In genomic region chr2:226798422-226799210, GRCh38 we compare ENCODE assay signal across 8 cellular contexts. TPM values are rescaled to one million over a fixed set of nuclear protein-coding genes. Genes with fewer than 3 reads are reported as not detected.
A peak's percentile ranks its signal among the peaks of the same experiment; 100 is the strongest.
DNase-seq lines count a peak whose midpoint lies in the region; ATAC-seq lines count a peak whose summit lies in the region.

No MANE protein-coding gene starts in this region.

- peak overlapping the region; percentile 58 for H3K27ac ChIP-seq in caudate nucleus (ENCODE audit: low read depth, low read length)

- peaks cover 39 to 57% (median 47%) of the 10 kb centered on the region in 3 donors for H3K4me1 Mint-ChIP-seq in T-cell

- H3K27me3 Mint-ChIP-seq in T-cell = peaks cover 0 to 4% of the 10 kb centered on the region in 2 donors

- CTCF ChIA-PET in T-cell (lab: Charles Lee) = interaction anchor here (0.6 to 1.6 kb wide), 11 partner anchors 8 to 1127 kb away, joined by 3 to 5 read pairs (median 3); no protein-coding TSS in a partner anchor

- POLR2A ChIA-PET in T-cell (lab: Charles Lee) = interaction anchor here (0.5 to 1.2 kb wide), 6 partner anchors 7 to 752 kb away, joined by 3 to 8 read pairs (median 4); partner anchors contain the start of gene RHBDD1 (in 1 of the 2)

- H3K4me3 Mint-ChIP-seq in T-cell = peak overlapping the region; percentile 86 to 90 (median 89)

- peak in 2 of 3 experiments; percentile 56 to 78 for DNase-seq in NCI-H1417 (lab: John Stamatoyannopoulos, UW)
- DNase-seq in NCI-H1417 treated with DMSO at 0.1 percent for 48 hours (lab: John Stamatoyannopoulos, UW) = no peak
- peak in 21 of 34 experiments; percentile 28 to 56 (median 37) for DNase-seq in T-cell
- DNase-seq in caudate nucleus (lab: John Stamatoyannopoulos, UW) = peak in 38 of 61 donors; percentile 4 to 79 (median 51)
- DNase-seq in kidney tubule cell (ENCODE audit: low spot score) = peak; percentile 63
- DNase-seq in stimulated activated CD4-positive, alpha-beta T cell treated with anti-CD3 and anti-CD28 coated beads, Interleukin-2, amount 100 ng/mL, for 4 hours (ENCODE audit: low read depth) = peak; percentile 22
- DNase-seq in OCI-M2 (lab: John Stamatoyannopoulos, UW; ENCODE audit: unreplicated experiment) = no peak

- H3K27ac Mint-ChIP-seq in T-cell = peak overlapping the region; percentile 83 to 87

- no peaks in the 10 kb centered on the region for H3K9me3 Mint-ChIP-seq in T-cell

- ATAC-seq in HG03103 (IDR thresholded peaks at IDR 0.05; ENCODE audit: low read depth, unreplicated experiment) (peak; percentile 22), T-cell (replicated peaks in 1 of 4) (peak; percentile 33 to 40 (median 36))

- H3K36me3 Mint-ChIP-seq in T-cell = no peaks in the 10 kb centered on the region

RNA-seq across cellular contexts. Expression of gene IRS1, which starts 1.0 kb away (rescaled TPM):
- 1 to 10 TPM; 3.7 to 8.7 (median 6.7) TPM for total RNA-seq in T-cell

RNA-seq across cellular contexts. Expression of gene RHBDD1, which starts 37.2 kb away (rescaled TPM):
- total RNA-seq in T-cell = 10 to 100 TPM; 41.0 to 53.2 (median 47.8) TPM

Comparison
In these comparisons a context has a peak if more than half of its experiments do, and no peak if none do; other contexts are left out.
1. DNase-seq: peak in NCI-H1417 (2 of 3), T-cell (21 of 34), caudate nucleus (38 of 61), kidney tubule cell (single experiment) and stimulated activated CD4-positive, alpha-beta T cell treated with anti-CD3 and anti-CD28 coated beads, Interleukin-2, amount 100 ng/mL, for 4 hours (single experiment); none in NCI-H1417 treated with DMSO at 0.1 percent for 48 hours (single experiment) and OCI-M2 (single experiment).